In the genomic region with DNA sequence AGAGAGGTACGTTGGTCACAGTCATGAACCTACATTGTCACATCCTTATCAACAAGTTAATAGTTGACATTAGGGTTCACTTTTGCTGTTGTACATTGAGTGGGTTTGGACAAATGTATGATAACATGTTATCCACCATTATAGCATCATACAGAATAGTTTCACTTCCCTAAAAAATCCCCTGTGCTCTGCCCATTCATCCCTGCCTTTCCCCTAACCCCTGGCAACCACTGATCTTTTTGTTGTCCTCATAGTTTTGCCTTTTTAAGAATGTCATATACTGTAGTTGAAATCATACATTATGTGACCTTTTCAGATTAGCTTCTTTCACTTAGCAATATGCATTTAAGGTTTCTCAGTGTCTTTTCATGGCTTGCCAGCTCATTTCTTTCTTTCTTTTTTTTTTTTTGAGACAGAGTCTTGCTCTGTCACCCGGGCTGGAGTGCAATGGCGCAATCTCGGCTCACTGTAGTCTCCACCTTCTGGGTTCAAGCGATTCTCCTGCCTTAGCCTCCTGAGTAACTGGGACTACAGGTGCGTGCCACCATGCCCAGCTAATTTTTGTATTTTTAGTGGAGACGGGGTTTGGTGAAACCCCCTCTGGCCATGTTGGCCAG, we compare ENCODE assay signal across 12 cellular contexts. TPM values are rescaled to one million over a fixed set of nuclear protein-coding genes. Genes with fewer than 3 reads are reported as not detected.
DNase-seq lines count a peak whose midpoint lies in the region; ATAC-seq, FAIRE-seq and TF ChIP-seq lines count a peak whose summit lies in the region.
"Had no signal": no experiment of that assay in that cellular context is flagged by ENCODE, and none has a peak within 500 bp of the region (broad histone marks: within the 10 kb centered on the region; RNA-seq: fewer than 3 reads in every experiment).

No MANE protein-coding gene starts in this region.

- no peak for FAIRE-seq in HepG2 (lab: Jason Lieb, UNC)

- peaks cover 51% of the 10 kb centered on the region for H3K4me1 ChIP-seq in HepG2 (ENCODE audit: insufficient read depth, low read length)

- TF ChIP-seq EP300 in HepG2 (IDR thresholded peaks at IDR 0.05; ENCODE audit: low read depth in 2 of 2, low read length in 2 of 2) (no peak), HepG2 (CRISPR knock-in tag; IDR thresholded peaks at IDR 0.05; ENCODE audit: borderline replicate concordance) (no peak)

- no peak overlapping the region for H2AFZ ChIP-seq in HepG2 (ENCODE audit: low read length)

- no peak for TF ChIP-seq CTCF in brain microvascular endothelial cell (IDR thresholded peaks at IDR 0.05; ENCODE audit: low read depth, low read length, missing control alignments)
- no peak for TF ChIP-seq CTCF in HepG2 (CRISPR knock-in tag; IDR thresholded peaks at IDR 0.05)

- no TSS peak for BruUV-seq in HepG2 (replicated peaks; lab: Mats Ljungman, UMichigan)

- no peak for TF ChIP-seq RAD21 in HepG2 (CRISPR knock-in tag; IDR thresholded peaks at IDR 0.05)

- CTCF ChIA-PET in HepG2 (lab: Yijun Ruan, JAX; ENCODE audit: low intra/inter-chr PET ratio, low total read pairs): no interaction called here

- POLR2A ChIA-PET in HepG2 (lab: Yijun Ruan, JAX): no interaction called here

- H3K27me3 Mint-ChIP-seq in activated T-cell treated with anti-CD3 and anti-CD28 coated beads, Interleukin-2, amount 50 U/mL, for 72 hours (ENCODE audit: low read depth): no peaks in the 10 kb centered on the region
- H3K27me3 Mint-ChIP-seq in stimulated activated naive CD8-positive, alpha-beta T cell treated with anti-CD3 and anti-CD28 coated beads, Interleukin-15, amount 100 ng/mL, for 72 hours: no peaks in the 10 kb centered on the region
- H3K27me3 Mint-ChIP-seq: type B pancreatic cell had no signal

- H3K4me2 ChIP-seq in HepG2 (ENCODE audit: low read depth, low read length): no peak overlapping the region

- H3K9me3 Mint-ChIP-seq in activated T-cell treated with anti-CD3 and anti-CD28 coated beads, Interleukin-2, amount 50 U/mL, for 72 hours: no peaks in the 10 kb centered on the region
- H3K9me3 Mint-ChIP-seq in stimulated activated naive CD8-positive, alpha-beta T cell treated with anti-CD3 and anti-CD28 coated beads, Interleukin-15, amount 100 ng/mL, for 72 hours: no peaks in the 10 kb centered on the region

- in situ Hi-C loops in brain microvascular endothelial cell (cut with HindIII; ENCODE audit: low pct_ligation_motif_present, low sequenced_read_pairs): no loop called here
- in situ Hi-C loops in HepG2 (cut with HindIII; ENCODE audit: extremely low pct_ligation_motif_present, low pct_unique_long_range_greater_than_20kb): no loop called here

- H3K9me3 ChIP-seq in HepG2 (ENCODE audit: low read length): no peaks in the 10 kb centered on the region

- 94% methylated on average over 7 of the region's 7 CpGs for WGBS in HepG2 (ENCODE audit: low lambda C conversion rate)

- H3K36me3 ChIP-seq in brain microvascular endothelial cell (replicated peaks): no peaks in the 10 kb centered on the region
- peaks cover 1 to 4% of the 10 kb centered on the region in 2 experiments; a peak in 2 of 5 replicates for H3K36me3 ChIP-seq in HepG2 (replicated peaks in 1 of 2; ENCODE audit: control insufficient read depth in 1 of 2, insufficient read depth in 2 of 2, low read length in 2 of 2)
- H3K36me3 ChIP-seq: heart right ventricle had no signal

- H3K4me3 ChIP-seq in brain microvascular endothelial cell (ENCODE audit: low read depth, low read length): no peak overlapping the region
- no peak overlapping the region for H3K4me3 ChIP-seq in HepG2 (replicated peaks in 1 of 3; ENCODE audit: insufficient read depth in 1 of 3, low read depth in 2 of 3, low read length in 3 of 3)
- H3K4me3 ChIP-seq: heart right ventricle had no signal

- intact Hi-C loops in HepG2 (cut with micrococcal nuclease; ENCODE audit: unreplicated experiment): no loop called here

- ATAC-seq in activated T-cell treated with anti-CD3 and anti-CD28 coated beads, Interleukin-2, amount 50 U/mL, for 72 hours (replicated peaks in 1 of 2): peak; percentile 81 to 84
- peak; percentile 52 for ATAC-seq in HG02623 (IDR thresholded peaks at IDR 0.05; ENCODE audit: unreplicated experiment)
- peak; percentile 56 for ATAC-seq in HG03565 (IDR thresholded peaks at IDR 0.05; ENCODE audit: unreplicated experiment)
- ATAC-seq in stimulated activated naive CD8-positive, alpha-beta T cell treated with anti-CD3 and anti-CD28 coated beads, Interleukin-15, amount 100 ng/mL, for 72 hours: peak; percentile 83
- ATAC-seq in HepG2: no peak
- ATAC-seq: heart right ventricle, Right ventricle myocardium inferior had no signal

- peak; percentile 8 to 14 for DNase-seq in activated T-cell treated with anti-CD3 and anti-CD28 coated beads, Interleukin-2, amount 50 U/mL, for 72 hours
- DNase-seq in activated T-cell treated with anti-CD3 and anti-CD28 coated beads for 4 hours (no peak), brain microvascular endothelial cell (no peak), HepG2 (ENCODE audit: low spot score) (no peak)
- peak in 1 of 2 donors; percentile 28 for DNase-seq in stimulated activated naive CD8-positive, alpha-beta T cell treated with anti-CD3 and anti-CD28 coated beads, Interleukin-15, amount 100 ng/mL, for 72 hours
- no peak for DNase-seq in NK-92 treated with Interleukin-12 subunit alpha and Interleukin-12 subunit beta, amount 100 ng/mL, for 24 hours (lab: John Stamatoyannopoulos, UW)
- DNase-seq: AML-193, heart right ventricle had no signal

- peaks cover 65% of the 10 kb centered on the region for H3K4me1 Mint-ChIP-seq in activated T-cell treated with anti-CD3 and anti-CD28 coated beads, Interleukin-2, amount 50 U/mL, for 72 hours (ENCODE audit: low read depth)
- H3K4me1 Mint-ChIP-seq in stimulated activated naive CD8-positive, alpha-beta T cell treated with anti-CD3 and anti-CD28 coated beads, Interleukin-15, amount 100 ng/mL, for 72 hours: peaks cover 58% of the 10 kb centered on the region

- peaks cover 95% of the 10 kb centered on the region for H3K79me2 ChIP-seq in HepG2 (ENCODE audit: insufficient read depth, low read length)

- no peak overlapping the region for H3K9ac ChIP-seq in HepG2 (ENCODE audit: insufficient read depth, low read depth, low read length)

- TF ChIP-seq POLR2A in HepG2 (IDR thresholded peaks at IDR 0.05; ENCODE audit: insufficient read depth in 1 of 2, low read depth in 2 of 2, low read length in 2 of 2): no peak

- H3K27ac ChIP-seq in brain microvascular endothelial cell (no peak overlapping the region), HepG2 (ENCODE audit: extremely low read length, insufficient read depth, low read length) (no peak overlapping the region)
- H3K27ac ChIP-seq: heart right ventricle had no signal

- H3K27me3 ChIP-seq in brain microvascular endothelial cell (replicated peaks): no peaks in the 10 kb centered on the region
- no peaks in the 10 kb centered on the region for H3K27me3 ChIP-seq in HepG2 (ENCODE audit: control insufficient read depth in 1 of 2, insufficient read depth in 2 of 2, low read length in 2 of 2)
- H3K27me3 ChIP-seq: heart right ventricle had no signal

- peaks cover 4 to 9% of the 10 kb centered on the region in 2 donors for H3K36me3 Mint-ChIP-seq in activated T-cell treated with anti-CD3 and anti-CD28 coated beads, Interleukin-2, amount 50 U/mL, for 72 hours (ENCODE audit: insufficient read depth in 2 of 2)

- H4K20me1 ChIP-seq in HepG2 (ENCODE audit: insufficient read depth, low read length): no peaks in the 10 kb centered on the region; the same call in 1 of the 2 replicates

- H3K4me3 Mint-ChIP-seq in activated T-cell treated with anti-CD3 and anti-CD28 coated beads, Interleukin-2, amount 50 U/mL, for 72 hours: peak overlapping the region in 1 of 2 donors; percentile 8
- no peak overlapping the region for H3K4me3 Mint-ChIP-seq in stimulated activated naive CD8-positive, alpha-beta T cell treated with anti-CD3 and anti-CD28 coated beads, Interleukin-15, amount 100 ng/mL, for 72 hours
- H3K4me3 Mint-ChIP-seq: type B pancreatic cell had no signal

- H3K27ac Mint-ChIP-seq in activated T-cell treated with anti-CD3 and anti-CD28 coated beads, Interleukin-2, amount 50 U/mL, for 72 hours: no peak overlapping the region
- no peak overlapping the region for H3K27ac Mint-ChIP-seq in stimulated activated naive CD8-positive, alpha-beta T cell treated with anti-CD3 and anti-CD28 coated beads, Interleukin-15, amount 100 ng/mL, for 72 hours
- H3K27ac Mint-ChIP-seq: type B pancreatic cell had no signal

TF ChIP-seq in HepG2, 621 proteins besides CTCF, POLR2A, EP300 and RAD21 (continues in another document):
- TF ChIP-seq CENPT (CRISPR knock-in tag; IDR thresholded peaks at IDR 0.05; ENCODE audit: low read depth) (no peak), ZNF792 (CRISPR knock-in tag; IDR thresholded peaks at IDR 0.05) (no peak), RNF2 (conservative IDR thresholded peaks at IDR 0.05; ENCODE audit: low read depth) (no peak), JUN (CRISPR knock-in tag; IDR thresholded peaks at IDR 0.05) (no peak)
- TF ChIP-seq, protein P1, sequence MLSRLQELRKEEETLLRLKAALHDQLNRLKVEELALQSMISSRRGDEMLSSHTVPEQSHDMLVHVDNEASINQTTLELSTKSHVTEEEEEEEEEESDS (CRISPR knock-in tag; IDR thresholded peaks at IDR 0.05; ENCODE audit: borderline replicate concordance): no peak

RNA-seq across cellular contexts. Expression of a gene that starts 50.6 kb away (rescaled TPM):
- 10 to 100 TPM; 39.8 to 47.3 TPM for total RNA-seq in activated T-cell treated with anti-CD3 and anti-CD28 coated beads, Interleukin-2, amount 50 U/mL, for 72 hours
- total RNA-seq in HepG2 (2016; rRNA removed; fragmentation: Illumina TruSeq; extraction: Trizol): 61.2 and 64.3 TPM in 2 replicates
- 48.7 and 49.7 TPM in 2 replicates for total RNA-seq in HepG2 (2016; cell fraction: cytosol; rRNA removed; fragmentation: Illumina TruSeq; extraction: Trizol; ENCODE audit: low read depth)
- total RNA-seq in HepG2 (2016; cell fraction: insoluble cytoplasmic fraction; rRNA removed; fragmentation: Illumina TruSeq; extraction: Trizol): 63.3 and 67.3 TPM in 2 replicates
- total RNA-seq in HepG2 (2016; cell fraction: membrane; rRNA removed; fragmentation: Illumina TruSeq; extraction: Trizol): 50.4 and 50.6 TPM in 2 replicates
- 29.2 and 34.0 TPM in 2 replicates for total RNA-seq in HepG2 (2016; cell fraction: nucleus; rRNA removed; fragmentation: Illumina TruSeq; extraction: Trizol)
- 67.7 and 78.0 TPM in 2 replicates for polyA plus RNA-seq in HepG2 (2011; rRNA removed)
- polyA plus RNA-seq in HepG2 (2011; cell fraction: cytosol; rRNA removed): 65.6 and 80.3 TPM in 2 replicates
- polyA plus RNA-seq in HepG2 (2011; cell fraction: nucleus; rRNA removed): 37.2 and 37.9 TPM in 2 replicates
- polyA plus RNA-seq in HepG2 (2012): 42.1 and 43.5 TPM in 2 replicates
- 37.9 and 42.9 TPM in 2 replicates for polyA plus RNA-seq in HepG2 (2016; cell fraction: cytosol; fragmentation: Illumina TruSeq; extraction: Trizol; ENCODE audit: low read depth)
- polyA plus RNA-seq in HepG2 (2016; cell fraction: insoluble cytoplasmic fraction; fragmentation: Illumina TruSeq; extraction: Trizol; ENCODE audit: low read depth): 73.9 and 74.9 TPM in 2 replicates
- polyA plus RNA-seq in HepG2 (2016; cell fraction: membrane; fragmentation: Illumina TruSeq; extraction: Trizol; ENCODE audit: low read depth): 38.1 and 41.9 TPM in 2 replicates
- 50.4 and 61.3 TPM in 2 replicates for polyA plus RNA-seq in HepG2 (2016; cell fraction: nucleus; fragmentation: Illumina TruSeq; extraction: Trizol; ENCODE audit: insufficient read depth, low read depth)
- 72.4 and 233 TPM in 2 replicates for polyA minus RNA-seq in HepG2 (2011; rRNA and poly(A)+ RNA removed; ENCODE audit: low replicate concordance)
- polyA minus RNA-seq in HepG2 (2011; cell fraction: cytosol; rRNA and poly(A)+ RNA removed): 37.7 and 47.8 TPM in 2 replicates
- polyA minus RNA-seq in HepG2 (2011; cell fraction: nucleus; rRNA and poly(A)+ RNA removed): 32.8 and 33.9 TPM in 2 replicates

Comparison
In these comparisons a context has a peak if more than half of its experiments do, and no peak if none do; other contexts are left out.
1. DNase-seq: peak in activated T-cell treated with anti-CD3 and anti-CD28 coated beads, Interleukin-2, amount 50 U/mL, for 72 hours (2 of 2); none in activated T-cell treated with anti-CD3 and anti-CD28 coated beads for 4 hours (single experiment), brain microvascular endothelial cell (single experiment), HepG2 (single experiment) and NK-92 treated with Interleukin-12 subunit alpha and Interleukin-12 subunit beta, amount 100 ng/mL, for 24 hours (single experiment).